In the genomic region with DNA sequence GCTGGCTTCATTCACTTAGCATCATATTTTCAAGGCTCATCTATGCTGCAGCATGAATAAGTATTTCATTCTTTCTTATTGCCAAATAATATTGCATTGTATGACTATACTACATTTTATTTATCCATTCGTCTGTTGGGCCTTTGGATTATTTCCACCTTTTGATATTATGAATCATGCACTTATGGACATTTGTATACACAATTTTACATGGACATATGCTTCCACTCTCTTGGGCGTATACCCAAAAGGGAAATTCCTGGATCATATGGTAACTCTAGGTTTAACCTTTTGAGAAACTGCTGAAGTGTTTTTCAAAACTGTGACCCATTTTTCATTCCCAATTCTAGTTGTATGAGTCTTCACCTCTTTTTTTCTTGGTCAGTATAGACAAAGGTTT, we compare ENCODE assay signal across 32 cellular contexts.
A peak's percentile ranks its signal among the peaks of the same experiment; 100 is the strongest.
DNase-seq lines count a peak whose midpoint lies in the region; ATAC-seq, FAIRE-seq and TF ChIP-seq lines count a peak whose summit lies in the region.
"Had no signal": no experiment of that assay in that cellular context is flagged by ENCODE, and none has a peak within 500 bp of the region (broad histone marks: within the 10 kb centered on the region; RNA-seq: fewer than 3 reads in every experiment).

No MANE protein-coding gene starts in this region.

- no peak overlapping the region for H3K27ac Mint-ChIP-seq in activated CD4-positive, alpha-beta memory T cell treated with anti-CD3 and anti-CD28 coated beads for 36 hours
- H3K27ac Mint-ChIP-seq: activated naive CD8-positive, alpha-beta T cell treated with anti-CD3 and anti-CD28 coated beads, Interleukin-2, amount 50 U/mL, for 24 hours; CD8-positive, alpha-beta T cell; H9; stimulated activated naive B cell treated with anti-CD40 and anti-IgM and Interleukin-4, amounts not matched to agents 10 μg/mL and 1 μg/mL and 100 μg/mL, for 72 hours; T-cell had no signal

- no peak for ATAC-seq in GM18517 (IDR thresholded peaks at IDR 0.05; ENCODE audit: unreplicated experiment)
- ATAC-seq: activated naive CD8-positive, alpha-beta T cell treated with anti-CD3 and anti-CD28 coated beads, Interleukin-2, amount 50 U/mL, for 24 hours; CD8-positive, alpha-beta T cell; left lung; stimulated activated naive B cell treated with anti-CD40 and anti-IgM and Interleukin-4, amounts not matched to agents 10 μg/mL and 1 μg/mL and 100 μg/mL, for 72 hours; T-cell; upper lobe of right lung had no signal

- H3K36me3 Mint-ChIP-seq in activated CD4-positive, alpha-beta memory T cell treated with anti-CD3 and anti-CD28 coated beads for 36 hours, result no peaks in the 10 kb centered on the region
- H3K36me3 Mint-ChIP-seq: CD8-positive, alpha-beta T cell; stimulated activated naive B cell treated with anti-CD40 and anti-IgM and Interleukin-4, amounts not matched to agents 10 μg/mL and 1 μg/mL and 100 μg/mL, for 72 hours; T-cell had no signal

- CTCF ChIA-PET in activated CD4-positive, alpha-beta memory T cell treated with anti-CD3 and anti-CD28 coated beads for 36 hours (lab: Charles Lee), result no interaction called here

- no peaks in the 10 kb centered on the region for H3K79me2 ChIP-seq in trophoblast cell (ENCODE audit: control insufficient read depth, insufficient read depth, low read length, poor library complexity)
- H3K79me2 ChIP-seq: parathyroid adenoma had no signal

- H4K12ac ChIP-seq in trophoblast cell (ENCODE audit: low read depth, low read length), result no peak overlapping the region

- no peak overlapping the region for H4K8ac ChIP-seq in trophoblast cell (ENCODE audit: low read depth, low read length)

- H3K79me1 ChIP-seq in trophoblast cell (ENCODE audit: low read length), result no peaks in the 10 kb centered on the region

- DNase-seq in AG10803 (ENCODE audit: low read depth), result peak; percentile 69
- DNase-seq in HS-27A (ENCODE audit: low read depth), result peak; percentile 31
- DNase-seq in cardiac fibroblast (ENCODE audit: low read depth in 2 of 2), result peak; percentile 38 to 77
- peak; percentile 40 for DNase-seq in fibroblast of the conjunctiva (ENCODE audit: low read depth)
- DNase-seq in trophoblast cell, result no peak
- DNase-seq in activated CD4-positive, alpha-beta memory T cell treated with anti-CD3 and anti-CD28 coated beads for 36 hours, result no peak
- no peak for DNase-seq in D721Med (ENCODE audit: insufficient read length, low spot score)
- DNase-seq: activated CD4-positive, alpha-beta T cell treated with anti-CD3 and anti-CD28 coated beads for 48 hours; activated CD8-positive, alpha-beta memory T cell treated with anti-CD3 and anti-CD28 coated beads for 24 hours; activated naive CD8-positive, alpha-beta T cell treated with anti-CD3 and anti-CD28 coated beads, Interleukin-2, amount 50 U/mL, for 24 hours; activated T-cell treated with anti-CD3 and anti-CD28 coated beads for 4 hours; BE2C; CD8-positive, alpha-beta T cell; cerebellar nuclear complex; dorsolateral prefrontal cortex; H9; head of caudate nucleus; islet precursor cell; left lung; mesendoderm; NCI-H146; NCI-H446 treated with DMSO at 0.1 percent for 48 hours; SJCRH30; small intestine; stimulated activated naive B cell treated with anti-CD40 and anti-IgM and Interleukin-4, amounts not matched to agents 10 μg/mL and 1 μg/mL and 100 μg/mL, for 72 hours; T-cell; upper lobe of right lung; WERI-Rb-1 had no signal

- no peak overlapping the region for H3K4me3 Mint-ChIP-seq in activated CD4-positive, alpha-beta memory T cell treated with anti-CD3 and anti-CD28 coated beads for 36 hours
- H3K4me3 Mint-ChIP-seq: activated naive CD8-positive, alpha-beta T cell treated with anti-CD3 and anti-CD28 coated beads, Interleukin-2, amount 50 U/mL, for 24 hours; CD8-positive, alpha-beta T cell; H9; neural crest cell; stimulated activated naive B cell treated with anti-CD40 and anti-IgM and Interleukin-4, amounts not matched to agents 10 μg/mL and 1 μg/mL and 100 μg/mL, for 72 hours; T-cell had no signal

- no peaks in the 10 kb centered on the region for H3K4me1 Mint-ChIP-seq in activated CD4-positive, alpha-beta memory T cell treated with anti-CD3 and anti-CD28 coated beads for 36 hours (ENCODE audit: low read depth)
- H3K4me1 Mint-ChIP-seq: activated naive CD8-positive, alpha-beta T cell treated with anti-CD3 and anti-CD28 coated beads, Interleukin-2, amount 50 U/mL, for 24 hours; neural crest cell; stimulated activated naive B cell treated with anti-CD40 and anti-IgM and Interleukin-4, amounts not matched to agents 10 μg/mL and 1 μg/mL and 100 μg/mL, for 72 hours; T-cell had no signal

- no peaks in the 10 kb centered on the region for H3K4me1 ChIP-seq in trophoblast cell (ENCODE audit: control insufficient read depth in 1 of 2, insufficient read depth in 2 of 2, low read length in 2 of 2)
- H3K4me1 ChIP-seq: BE2C, left lung, parathyroid adenoma, SJCRH30, upper lobe of right lung had no signal

- no peak for FAIRE-seq in D721Med (lab: Jason Lieb, UNC)
- FAIRE-seq: GM12892, small intestine had no signal

- H3K27me3 Mint-ChIP-seq in activated CD4-positive, alpha-beta memory T cell treated with anti-CD3 and anti-CD28 coated beads for 36 hours, result no peaks in the 10 kb centered on the region
- H3K27me3 Mint-ChIP-seq: activated naive CD8-positive, alpha-beta T cell treated with anti-CD3 and anti-CD28 coated beads, Interleukin-2, amount 50 U/mL, for 24 hours; stimulated activated naive B cell treated with anti-CD40 and anti-IgM and Interleukin-4, amounts not matched to agents 10 μg/mL and 1 μg/mL and 100 μg/mL, for 72 hours had no signal

- POLR2A ChIA-PET in activated CD4-positive, alpha-beta memory T cell treated with anti-CD3 and anti-CD28 coated beads for 36 hours (lab: Charles Lee), result no interaction called here

- no peak overlapping the region for H3K14ac ChIP-seq in trophoblast cell (ENCODE audit: low read length)

- H3K4ac ChIP-seq in trophoblast cell (ENCODE audit: low read depth, low read length), result no peak overlapping the region

- no peaks in the 10 kb centered on the region for H3K36me3 ChIP-seq in trophoblast cell (ENCODE audit: control insufficient read depth in 1 of 2, insufficient read depth in 2 of 2, low read length in 2 of 2)
- H3K36me3 ChIP-seq: BE2C, left lung, SJCRH30, upper lobe of right lung, WERI-Rb-1 had no signal

- H2BK120ac ChIP-seq in trophoblast cell (ENCODE audit: insufficient read depth, low read length, poor library complexity), result no peak overlapping the region

- WGBS in trophoblast cell (ENCODE audit: extremely low coverage, insufficient coverage, insufficient read length), result no CpG with 5 or more reads among the region's 2 CpGs

- H2AK5ac ChIP-seq in trophoblast cell (ENCODE audit: low read length), result no peak overlapping the region

- no peak overlapping the region for H3K9ac ChIP-seq in trophoblast cell (ENCODE audit: low read length)
- H3K9ac ChIP-seq: parathyroid adenoma had no signal

- H3K27ac ChIP-seq in trophoblast cell (ENCODE audit: low read depth, low read length), result no peak overlapping the region
- H3K27ac ChIP-seq: dorsolateral prefrontal cortex, left lung, parathyroid adenoma, SJCRH30, upper lobe of right lung, WERI-Rb-1 had no signal

- H3K18ac ChIP-seq in trophoblast cell (ENCODE audit: low read length), result no peak overlapping the region

- no peak overlapping the region for H2BK5ac ChIP-seq in trophoblast cell (ENCODE audit: low read depth, low read length, poor library complexity)

- TF ChIP-seq CTCF in AG10803 (conservative IDR thresholded peaks at IDR 0.05; ENCODE audit: low read length) (no peak), cardiac fibroblast (IDR thresholded peaks at IDR 0.05; ENCODE audit: low read depth, low read length) (no peak), D721Med (IDR thresholded peaks at IDR 0.05; ENCODE audit: insufficient read depth, missing control alignments) (no peak)

- no peak overlapping the region for H2AFZ ChIP-seq in trophoblast cell (ENCODE audit: insufficient read depth, low read length, poor library complexity)
- H2AFZ ChIP-seq: parathyroid adenoma had no signal

- no peaks in the 10 kb centered on the region for H3K9me3 ChIP-seq in trophoblast cell (ENCODE audit: insufficient read depth, low read depth, low read length)
- H3K9me3 ChIP-seq: BE2C, left lung, SJCRH30, upper lobe of right lung had no signal

- intact Hi-C loops in activated CD4-positive, alpha-beta memory T cell treated with anti-CD3 and anti-CD28 coated beads for 36 hours (cut with micrococcal nuclease), result no loop called here

- H3K9me3 Mint-ChIP-seq in activated CD4-positive, alpha-beta memory T cell treated with anti-CD3 and anti-CD28 coated beads for 36 hours, result peaks cover 2% of the 10 kb centered on the region
- H3K9me3 Mint-ChIP-seq: activated naive CD8-positive, alpha-beta T cell treated with anti-CD3 and anti-CD28 coated beads, Interleukin-2, amount 50 U/mL, for 24 hours; CD8-positive, alpha-beta T cell; H9; neural crest cell; stimulated activated naive B cell treated with anti-CD40 and anti-IgM and Interleukin-4, amounts not matched to agents 10 μg/mL and 1 μg/mL and 100 μg/mL, for 72 hours; T-cell had no signal

- H3K4me2 ChIP-seq in trophoblast cell (ENCODE audit: low read length), result no peak overlapping the region

- no peak overlapping the region for H3K23ac ChIP-seq in trophoblast cell (ENCODE audit: low read length)

- H2BK12ac ChIP-seq in trophoblast cell (ENCODE audit: low read length), result no peak overlapping the region

- H3K4me3 ChIP-seq in AG10803 (ENCODE audit: low read length), result no peak overlapping the region
- no peak overlapping the region for H3K4me3 ChIP-seq in cardiac fibroblast (replicated peaks in 1 of 2; ENCODE audit: low read depth in 2 of 2, low read length in 2 of 2)
- H3K4me3 ChIP-seq in trophoblast cell (ENCODE audit: low read depth, low read length), result no peak overlapping the region
- H3K4me3 ChIP-seq: dorsolateral prefrontal cortex, left lung, SJCRH30, upper lobe of right lung had no signal

- H3K27me3 ChIP-seq in trophoblast cell (ENCODE audit: insufficient read depth, low read length), result no peaks in the 10 kb centered on the region
- H3K27me3 ChIP-seq: BE2C, dorsolateral prefrontal cortex, left lung, SJCRH30, upper lobe of right lung had no signal

- no peak overlapping the region for H4K91ac ChIP-seq in trophoblast cell (ENCODE audit: low read depth, low read length)

Comparison
In these comparisons a context has a peak if more than half of its experiments do, and no peak if none do; other contexts are left out.
1. DNase-seq: peak in AG10803 (single experiment), HS-27A (single experiment), cardiac fibroblast (2 of 2) and fibroblast of the conjunctiva (single experiment); none in trophoblast cell (0 of 2), activated CD4-positive, alpha-beta memory T cell treated with anti-CD3 and anti-CD28 coated beads for 36 hours (single experiment) and D721Med (single experiment).